8 cellular contexts compared by ENCODE assay signal in genomic region chr12:121214855-121215745, GRCh38. TPM values are rescaled to one million over a fixed set of nuclear protein-coding genes. Genes with fewer than 3 reads are reported as not detected.
DNase-seq lines count a peak whose midpoint lies in the region; ATAC-seq and TF ChIP-seq lines count a peak whose summit lies in the region.

No MANE protein-coding gene starts in this region.

- peak overlapping the region; percentile 68 for H3K4me2 ChIP-seq in HCT116 (ENCODE audit: low read length)

- H3K27ac ChIP-seq in HCT116 (ENCODE audit: low read depth, low read length): peak overlapping the region; percentile 35

- DNase-seq in HCT116 (ENCODE audit: low read depth, low spot score): peak; percentile 75
- DNase-seq in T-helper 17 cell: no peak
- peak; percentile 91 for DNase-seq in fibroblast of peridontal ligament (ENCODE audit: extremely low read depth)
- DNase-seq in sciatic nerve (ENCODE audit: low spot score): no peak
- no peak for DNase-seq in midbrain (lab: John Stamatoyannopoulos, UW)
- no peak for DNase-seq in SKM-1 (lab: John Stamatoyannopoulos, UW; ENCODE audit: unreplicated experiment)
- no peak for DNase-seq in DMS114 treated with DMSO at 0.1 percent for 48 hours (lab: John Stamatoyannopoulos, UW; ENCODE audit: unreplicated experiment)
- no peak for DNase-seq in T-helper 9 cell

- H3K4me3 Mint-ChIP-seq in T-helper 17 cell: peak overlapping the region; percentile 70

- peak overlapping the region; percentile 34 for H3K9ac ChIP-seq in HCT116 (ENCODE audit: low read length)

- TF ChIP-seq CTCF in HCT116 (IDR thresholded peaks at IDR 0.05 in 2 of 3, conservative IDR thresholded peaks at IDR 0.05 in 1 of 3; ENCODE audit: borderline replicate concordance in 1 of 3, insufficient read depth in 1 of 3, low read depth in 2 of 3, low read length in 2 of 3): no peak

- no peak overlapping the region for H2AFZ ChIP-seq in HCT116 (ENCODE audit: low read depth, low read length, poor library complexity, severe bottlenecking)

- H3K9me2 ChIP-seq in HCT116 (ENCODE audit: insufficient read depth): no peaks in the 10 kb centered on the region

- H3K36me3 ChIP-seq in HCT116 (ENCODE audit: control insufficient read depth in 1 of 2, insufficient read depth in 2 of 2, low read length in 2 of 2): no peaks in the 10 kb centered on the region

- ATAC-seq in HCT116 (peak; percentile 64), T-helper 17 cell (peak; percentile 8), sciatic nerve (peak; percentile 26)

- peak overlapping the region; percentile 13 to 32; a peak in 2 of 4 replicates for H3K4me3 ChIP-seq in HCT116 (replicated peaks in 1 of 2; ENCODE audit: low read depth in 1 of 2, low read length in 2 of 2)

- peak overlapping the region; percentile 93 for H3K27ac Mint-ChIP-seq in T-helper 17 cell

- no peaks in the 10 kb centered on the region for H3K9me3 ChIP-seq in HCT116 (ENCODE audit: control insufficient read depth in 1 of 2, insufficient read depth in 1 of 2, low read depth in 1 of 2, low read length in 2 of 2)
- H3K9me3 ChIP-seq in T-helper 17 cell (ENCODE audit: control insufficient read depth, low read length, poor library complexity, severe bottlenecking): no peaks in the 10 kb centered on the region

- POLR2A ChIA-PET in HCT116 (lab: Charles Lee): interaction anchor here (0.6 kb wide), 1 partner anchor 69 kb away, joined by 3 read pairs; no protein-coding TSS in a partner anchor

- H3K4me1 Mint-ChIP-seq in T-helper 17 cell: peaks cover 27% of the 10 kb centered on the region

- H4K20me1 ChIP-seq in HCT116 (ENCODE audit: insufficient read depth): no peaks in the 10 kb centered on the region

- H3K27me3 ChIP-seq in HCT116 (ENCODE audit: insufficient read depth, low read length): no peaks in the 10 kb centered on the region

- no peaks in the 10 kb centered on the region for H3K27me3 Mint-ChIP-seq in T-helper 17 cell

- no peak for TF ChIP-seq RAD21 in HCT116 (IDR thresholded peaks at IDR 0.05; ENCODE audit: low read depth)

- peaks cover 25 to 52% of the 10 kb centered on the region in 2 experiments for H3K4me1 ChIP-seq in HCT116 (ENCODE audit: control insufficient read depth in 1 of 2, insufficient read depth in 2 of 2, low read length in 2 of 2)

- CTCF ChIA-PET in HCT116 (lab: Charles Lee): interaction anchor here (0.8 kb wide), 1 partner anchor 9 kb away, joined by 3 read pairs; no protein-coding TSS in a partner anchor

- no peak for TF ChIP-seq POLR2A in HCT116 (IDR thresholded peaks at IDR 0.05; ENCODE audit: borderline replicate concordance, extremely low read depth, insufficient read depth, insufficient read length)

- no TSS peak for BruUV-seq in HCT116 (replicated peaks; lab: Mats Ljungman, UMichigan)

- RAD21 ChIA-PET in HCT116 (lab: Charles Lee; ENCODE audit: low non-redundant PET in 1 of 2, low total read pairs in 2 of 2, uncharacterized antibody in 2 of 2, unreplicated experiment in 2 of 2): no interaction called here

- H3K36me3 Mint-ChIP-seq in T-helper 17 cell (ENCODE audit: low read depth): peaks cover 9% of the 10 kb centered on the region

- peaks cover 14% of the 10 kb centered on the region; the same call in 1 of the 2 replicates for H3K79me2 ChIP-seq in HCT116 (ENCODE audit: insufficient read depth, low read length)

- intact Hi-C loops in HCT116 (cut with micrococcal nuclease): loop anchor here (5.0 kb wide), 1 partner anchor 83 kb away; the partner anchor contains the start of gene P2RX7
- intact Hi-C loops in sciatic nerve (cut with DNase I): no loop called here

TF ChIP-seq in HCT116, 20 proteins besides CTCF, POLR2A, EP300 and RAD21:
- TF ChIP-seq JUND (IDR thresholded peaks at IDR 0.05) (peak; percentile 71), MAX (IDR thresholded peaks at IDR 0.05) (no peak; the same call in 1 of the 2 replicates), ZNF274 (IDR thresholded peaks at IDR 0.05; ENCODE audit: low read depth, low read length) (no peak), ZFX (IDR thresholded peaks at IDR 0.05) (no peak), YY1 (IDR thresholded peaks at IDR 0.05; ENCODE audit: extremely low read depth, insufficient replicate concordance, low read depth, low read length) (no peak), ELF1 (IDR thresholded peaks at IDR 0.05; ENCODE audit: borderline replicate concordance, low read depth) (no peak), EZH2phosphoT487 (IDR thresholded peaks at IDR 0.05; ENCODE audit: borderline replicate concordance) (no peak), SP1 (IDR thresholded peaks at IDR 0.05; ENCODE audit: low read depth) (peak; percentile 76), CEBPB (IDR thresholded peaks at IDR 0.05; ENCODE audit: low read depth) (peak; percentile 62; the same call in 1 of the 2 replicates), TCF7L2 (IDR thresholded peaks at IDR 0.05; ENCODE audit: borderline replicate concordance, extremely low read depth, insufficient read depth, insufficient read length) (no peak), POLR2AphosphoS5 (IDR thresholded peaks at IDR 0.05; ENCODE audit: low read depth, low read length) (no peak), EGR1 (IDR thresholded peaks at IDR 0.05; ENCODE audit: low read depth) (no peak), CBX3 (IDR thresholded peaks at IDR 0.05; ENCODE audit: low read depth) (peak; percentile 88), REST (IDR thresholded peaks at IDR 0.05; ENCODE audit: low read depth) (no peak), ZBTB33 (IDR thresholded peaks at IDR 0.05; ENCODE audit: extremely low read depth, insufficient replicate concordance, low read length) (no peak), SIN3A (IDR thresholded peaks at IDR 0.05; ENCODE audit: low read depth) (0 out of 2 replicates have a peak, but pooled peaks have one; percentile 26), EZH2 (IDR thresholded peaks at IDR 0.05) (no peak), SRF (IDR thresholded peaks at IDR 0.05; ENCODE audit: low read depth) (no peak), ATF3 (IDR thresholded peaks at IDR 0.05) (no peak), FOSL1 (IDR thresholded peaks at IDR 0.05; ENCODE audit: low read depth) (peak; percentile 81)

RNA-seq across cellular contexts. Expression of gene P2RX4, which starts 5.2 kb away (rescaled TPM):
- total RNA-seq in HCT116 (2021; ENCODE audit: unreplicated experiment): 17.1 TPM
- polyA plus RNA-seq in HCT116 (2012): 42.2 and 54.7 TPM in 2 replicates
- 10 to 100 TPM; 42.8 to 53.5 TPM for total RNA-seq in T-helper 17 cell
- 24.2 TPM for total RNA-seq in sciatic nerve

Comparison
In these comparisons a context has a peak if more than half of its experiments do, and no peak if none do; other contexts are left out.
1. ATAC-seq: peak in every context shown above with its lines; median percentile 64 in HCT116; 26 in sciatic nerve; 8 in T-helper 17 cell.
2. DNase-seq: peak in HCT116 (single experiment) and fibroblast of peridontal ligament (single experiment); none in T-helper 17 cell (0 of 3), sciatic nerve (single experiment), midbrain (single experiment), SKM-1 (single experiment), DMS114 treated with DMSO at 0.1 percent for 48 hours (single experiment) and T-helper 9 cell (single experiment).